In genomic region chr3:172717493-172718088, GRCh38 we compare ENCODE assay signal across 1 cellular context.
TF ChIP-seq lines count a peak whose summit lies in the region.

No MANE protein-coding gene starts in this region.

TF ChIP-seq in HCT116, 20 proteins besides CTCF, POLR2A, EP300 and RAD21:
- no peak for TF ChIP-seq CEBPB (IDR thresholded peaks at IDR 0.05; ENCODE audit: low read depth)
- TF ChIP-seq ATF3 (IDR thresholded peaks at IDR 0.05), result no peak
- no peak for TF ChIP-seq SP1 (IDR thresholded peaks at IDR 0.05; ENCODE audit: low read depth)
- 0 out of 2 replicates have a peak, but pooled peaks have one; percentile 30 for TF ChIP-seq CBX3 (IDR thresholded peaks at IDR 0.05; ENCODE audit: low read depth)
- no peak for TF ChIP-seq ZNF274 (IDR thresholded peaks at IDR 0.05; ENCODE audit: low read depth, low read length)
